Comparison of ENCODE assay signal across 10 cellular contexts in genomic region chr1:151055581-151055980, GRCh38. TPM values are rescaled to one million over a fixed set of nuclear protein-coding genes. Genes with fewer than 3 reads are reported as not detected.
DNase-seq lines count a peak whose midpoint lies in the region; ATAC-seq and TF ChIP-seq lines count a peak whose summit lies in the region.
"Had no signal": no experiment of that assay in that cellular context is flagged by ENCODE, and none has a peak within 500 bp of the region (broad histone marks: within the 10 kb centered on the region; RNA-seq: fewer than 3 reads in every experiment).

No MANE protein-coding gene starts in this region.

- H3K27me3 Mint-ChIP-seq in brain, result peaks cover 11% of the 10 kb centered on the region
- no peaks in the 10 kb centered on the region for H3K27me3 Mint-ChIP-seq in nephron (ENCODE audit: low read depth)

- peak overlapping the region in 2 of 5 experiments; percentile 29 to 96 for H3K4me3 Mint-ChIP-seq in brain
- peak overlapping the region; percentile 35 to 90 (median 48) for H3K4me3 Mint-ChIP-seq in nephron
- H3K4me3 Mint-ChIP-seq: mesothelial cell of epicardium had no signal

- no peak for TF ChIP-seq POLR2A in heart left ventricle (IDR thresholded peaks at IDR 0.05)
- TF ChIP-seq POLR2A in upper lobe of left lung (IDR thresholded peaks at IDR 0.05), result no peak

- H3K4me3 ChIP-seq in heart left ventricle (peak overlapping the region in 2 of 12 donors; percentile 11 to 94), upper lobe of left lung (peak overlapping the region in 2 of 4 donors; percentile 65 to 88), SJCRH30 (no peak overlapping the region)

- H3K27ac Mint-ChIP-seq in brain (peak overlapping the region in 3 of 5 experiments; percentile 99 to 100 (median 99)), nephron (peak overlapping the region in 2 of 3 experiments; percentile 3 to 43)

- H3K9me3 Mint-ChIP-seq in brain (no peaks in the 10 kb centered on the region), nephron (no peaks in the 10 kb centered on the region)
- H3K9me3 Mint-ChIP-seq: mesothelial cell of epicardium had no signal

- H3K36me3 ChIP-seq in heart left ventricle (peaks cover 2 to 67% (median 54%) of the 10 kb centered on the region in 9 donors), upper lobe of left lung (peaks cover 39 to 59% (median 42%) of the 10 kb centered on the region in 4 donors), SJCRH30 (peaks cover 54% of the 10 kb centered on the region)

- H3K36me3 Mint-ChIP-seq in brain (peaks cover 49% of the 10 kb centered on the region), nephron (ENCODE audit: low read depth) (peaks cover 41% of the 10 kb centered on the region)

- intact Hi-C loops in heart left ventricle (cut with DNase I) (loop anchor here in 5 of 10 donors (5.0 kb wide), 2 partner anchors 33 to 48 kb away; partner anchors contain the start of genes MINDY1 (in 4 of the 5) and PRUNE1 (in 4 of the 5)), cardiac septum (cut with DNase I) (no loop called here)

- DNase-seq in heart left ventricle (no peak), cardiac septum (ENCODE audit: low spot score) (no peak), upper lobe of left lung (no peak), NCI-H1930 (lab: John Stamatoyannopoulos, UW) (no peak), SJCRH30 (no peak), MV-4-11 (lab: John Stamatoyannopoulos, UW) (no peak)
- DNase-seq: NCI-H510A treated with DMSO at 0.1 percent for 48 hours had no signal

- 42 to 78% (median 46%) methylated on average over 1 to 2 of the region's 2 CpGs for WGBS in heart left ventricle, 4 donors
- 43 to 83% methylated on average over 1 to 2 of the region's 2 CpGs for WGBS in upper lobe of left lung, 2 donors

- H3K9me3 ChIP-seq in heart left ventricle (no peaks in the 10 kb centered on the region), upper lobe of left lung (no peaks in the 10 kb centered on the region), SJCRH30 (replicated peaks) (no peaks in the 10 kb centered on the region)

- ATAC-seq in heart left ventricle (no peak), upper lobe of left lung (ENCODE audit: low FRiP score in 2 of 2) (no peak)

- H3K4me1 Mint-ChIP-seq in brain, result peaks cover 33% of the 10 kb centered on the region
- H3K4me1 Mint-ChIP-seq in nephron, result peaks cover 31% of the 10 kb centered on the region

- H3K27ac ChIP-seq in heart left ventricle (peak overlapping the region in 8 of 12 donors; percentile 28 to 99 (median 95)), upper lobe of left lung (peak overlapping the region; percentile 89 to 99 (median 98)), SJCRH30 (no peak overlapping the region)

- peaks cover 8 to 64% (median 32%) of the 10 kb centered on the region in 12 donors for H3K4me1 ChIP-seq in heart left ventricle
- peaks cover 28 to 47% (median 40%) of the 10 kb centered on the region in 4 donors for H3K4me1 ChIP-seq in upper lobe of left lung
- H3K4me1 ChIP-seq in SJCRH30, result peaks cover 5% of the 10 kb centered on the region

- no peak for TF ChIP-seq EP300 in upper lobe of left lung (IDR thresholded peaks at IDR 0.05)

- TF ChIP-seq CTCF in heart left ventricle (IDR thresholded peaks at IDR 0.05), result no peak
- TF ChIP-seq CTCF in brain (conservative IDR thresholded peaks at IDR 0.05), result no peak
- TF ChIP-seq CTCF in nephron (IDR thresholded peaks at IDR 0.05; ENCODE audit: unreplicated experiment in 3 of 3), result no peak
- no peak for TF ChIP-seq CTCF in upper lobe of left lung (IDR thresholded peaks at IDR 0.05)

- no peaks in the 10 kb centered on the region for H3K27me3 ChIP-seq in heart left ventricle
- H3K27me3 ChIP-seq in upper lobe of left lung, result no peaks in the 10 kb centered on the region
- H3K27me3 ChIP-seq in SJCRH30, result no peaks in the 10 kb centered on the region

RNA-seq across cellular contexts. Expression of gene CDC42SE1, which starts 3.8 kb away (rescaled TPM):
- total RNA-seq in heart left ventricle (10 to 100 TPM; 21.7 to 65.9 (median 28.2) TPM), cardiac septum (44.2 TPM), upper lobe of left lung (100 to 1,000 TPM in 1 of 6 donors, 10 to 100 TPM in 5; 66.9 to 131 (median 90.5) TPM)
- polyA plus RNA-seq in heart left ventricle (10 to 100 TPM; 20.3 to 37.8 TPM), brain (ENCODE audit: insufficient read depth, low read depth, low replicate concordance) (63.4 TPM)
- 42.2 and 48.3 TPM in 2 replicates for total RNA-seq in SJCRH30 (2014; rRNA removed; shearing (Covaris generic))

RNA-seq across cellular contexts. Expression of gene MLLT11, which starts 4.6 kb away (rescaled TPM):
- total RNA-seq in heart left ventricle, result 10 to 100 TPM in 7 of 9 donors, 1 to 10 TPM in 2; 4.8 to 54.1 (median 20.5) TPM
- 10 to 100 TPM in 1 of 2 donors, 1 to 10 TPM in 1; 5.4 to 23.4 TPM for polyA plus RNA-seq in heart left ventricle
- total RNA-seq in cardiac septum, result 58.7 TPM
- polyA plus RNA-seq in brain (ENCODE audit: insufficient read depth, low read depth, low replicate concordance), result 145 TPM
- total RNA-seq in upper lobe of left lung, result 1 to 10 TPM in 4 of 6 donors, under 1 TPM in 2; 0.30 to 1.3 (median 1.1) TPM
- 14.9 and 15.7 TPM in 2 replicates for total RNA-seq in SJCRH30 (2014; rRNA removed; shearing (Covaris generic))

RNA-seq across cellular contexts. Expression of gene C1orf56, which starts 8.0 kb away (rescaled TPM):
- total RNA-seq in heart left ventricle, result 10 to 100 TPM in 3 of 9 donors, 1 to 10 TPM in 6; 7.1 to 14.2 (median 8.0) TPM
- polyA plus RNA-seq in heart left ventricle, result 1 to 10 TPM; 6.3 to 7.5 TPM
- total RNA-seq in cardiac septum, result 8.9 TPM
- 16.2 TPM for polyA plus RNA-seq in brain (ENCODE audit: insufficient read depth, low read depth, low replicate concordance)
- total RNA-seq in upper lobe of left lung, result 1 to 10 TPM; 2.6 to 9.4 (median 3.8) TPM
- total RNA-seq in SJCRH30 (2014; rRNA removed; shearing (Covaris generic)), result 1.8 and 2.0 TPM in 2 replicates

RNA-seq across cellular contexts. Expression of gene GABPB2, which starts 15.0 kb away (rescaled TPM):
- total RNA-seq in heart left ventricle, result 10 to 100 TPM in 8 of 9 donors, 1 to 10 TPM in 1; 5.9 to 15.2 (median 11.7) TPM
- 1 to 10 TPM; 4.6 to 8.9 TPM for polyA plus RNA-seq in heart left ventricle
- 11.7 TPM for total RNA-seq in cardiac septum
- polyA plus RNA-seq in brain (ENCODE audit: insufficient read depth, low read depth, low replicate concordance), result 5.5 TPM
- 10 to 100 TPM in 4 of 6 donors, 1 to 10 TPM in 2; 6.8 to 32.5 (median 13.0) TPM for total RNA-seq in upper lobe of left lung
- 3.0 and 3.2 TPM in 2 replicates for total RNA-seq in SJCRH30 (2014; rRNA removed; shearing (Covaris generic))

RNA-seq across cellular contexts. Expression of gene BNIPL, which starts 19.2 kb away (rescaled TPM):
- under 1 TPM in 7 of 9 donors, not detected in 2; 0.09 to 0.59 (median 0.38) TPM for total RNA-seq in heart left ventricle
- under 1 TPM; 0.07 to 0.65 TPM for polyA plus RNA-seq in heart left ventricle
- 0.32 TPM for total RNA-seq in cardiac septum
- 0.53 TPM for polyA plus RNA-seq in brain (ENCODE audit: insufficient read depth, low read depth, low replicate concordance)
- total RNA-seq in upper lobe of left lung, result 100 to 1,000 TPM in 1 of 6 donors, 10 to 100 TPM in 2, 1 to 10 TPM in 3; 2.3 to 213 (median 11.7) TPM
- total RNA-seq in SJCRH30 (2014; rRNA removed; shearing (Covaris generic)), result 0.22 and 0.56 TPM in 2 replicates
